15 cellular contexts compared by ENCODE assay signal in the genomic region with DNA sequence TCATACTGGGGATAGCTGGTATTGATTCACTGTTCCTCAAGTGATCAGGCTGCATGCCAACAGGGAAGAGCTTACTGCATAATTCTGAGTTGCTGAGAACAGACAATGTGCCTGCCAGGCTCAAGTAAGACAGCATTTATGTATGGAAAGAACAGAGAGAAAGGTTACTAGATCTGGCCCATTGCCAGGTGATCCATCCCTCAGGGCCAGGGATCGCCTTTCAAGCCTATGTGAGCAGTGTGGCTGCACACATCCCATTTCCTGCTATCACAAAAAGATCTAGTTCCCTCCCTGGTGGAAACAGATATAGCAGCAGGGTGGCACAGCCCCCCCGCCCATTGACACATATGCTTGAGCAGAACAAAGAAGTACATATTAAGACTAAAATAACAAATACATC.
DNase-seq lines count a peak whose midpoint lies in the region; ATAC-seq and FAIRE-seq lines count a peak whose summit lies in the region.
"Had no signal": no experiment of that assay in that cellular context is flagged by ENCODE, and none has a peak within 500 bp of the region (broad histone marks: within the 10 kb centered on the region; RNA-seq: fewer than 3 reads in every experiment).

No MANE protein-coding gene starts in this region.

- no peaks in the 10 kb centered on the region for H3K36me3 ChIP-seq in GM23248 (ENCODE audit: low read depth)
- H3K36me3 ChIP-seq: lower lobe of right lung, transverse colon had no signal

- H3K79me2 ChIP-seq in GM23248 (ENCODE audit: insufficient read depth) = no peaks in the 10 kb centered on the region

- no peaks in the 10 kb centered on the region for H3K9me2 ChIP-seq in GM23248 (ENCODE audit: insufficient read depth)

- no peaks in the 10 kb centered on the region for H3K27me3 ChIP-seq in GM23248 (replicated peaks; ENCODE audit: insufficient read depth)
- H3K27me3 ChIP-seq: transverse colon had no signal

- no peaks in the 10 kb centered on the region for H3K9me3 ChIP-seq in GM23248 (ENCODE audit: low read depth)
- H3K9me3 ChIP-seq: lower lobe of right lung, transverse colon had no signal

- H3K4me3 ChIP-seq in GM23248 = no peak overlapping the region
- H3K4me3 ChIP-seq: lower lobe of right lung, transverse colon had no signal

- ATAC-seq in GM21723 (IDR thresholded peaks at IDR 0.05; ENCODE audit: unreplicated experiment) (no peak), HG02678 (IDR thresholded peaks at IDR 0.05; ENCODE audit: unreplicated experiment) (no peak)
- ATAC-seq: activated T-cell treated with anti-CD3 and anti-CD28 coated beads, Interleukin-2, amount 50 U/mL, for 4 hours; lower lobe of right lung had no signal

- H3F3A ChIP-seq in GM23248 (ENCODE audit: insufficient read depth) = no peaks in the 10 kb centered on the region

- H2AFZ ChIP-seq in GM23248 = no peak overlapping the region

- no peak overlapping the region for H3K4me2 ChIP-seq in GM23248 (ENCODE audit: unreplicated experiment)

- no peak overlapping the region for H3K9ac ChIP-seq in GM23248

- no peak for FAIRE-seq in GM19239 (lab: Jason Lieb, UNC)
- FAIRE-seq: astrocyte, endothelial cell of umbilical vein had no signal

- DNase-seq in GM23248 (peak; percentile 2), NCI-H1105 (lab: John Stamatoyannopoulos, UW) (peak; percentile 53), SHP77 (lab: John Stamatoyannopoulos, UW) (peak; percentile 70 to 78), iris pigment epithelial cell (ENCODE audit: low read depth) (peak; percentile 5), GM19239 (ENCODE audit: insufficient read length, low spot score) (no peak), dedifferentiated amniotic fluid mesenchymal stem cell (ENCODE audit: extremely low spot score) (no peak)
- DNase-seq: activated T-cell treated with anti-CD3 and anti-CD28 coated beads, Interleukin-2, amount 50 U/mL, for 4 hours; hypothalamus; lower lobe of right lung; SIG-M5; transverse colon had no signal

- in situ Hi-C loops in GM23248 (cut with MboI) = no loop called here

- H3K4me1 ChIP-seq in GM23248 (ENCODE audit: insufficient read depth) = no peaks in the 10 kb centered on the region
- H3K4me1 ChIP-seq: lower lobe of right lung, transverse colon had no signal

- H3K27ac ChIP-seq in GM23248 = no peak overlapping the region
- H3K27ac ChIP-seq: lower lobe of right lung, transverse colon had no signal

- no peaks in the 10 kb centered on the region for H4K20me1 ChIP-seq in GM23248 (ENCODE audit: insufficient read depth)

- 18 to 21% methylated on average over 2 of the region's 2 CpGs for WGBS in GM23248 (ENCODE audit: low coverage in 1 of 2, low lambda C conversion rate in 2 of 2, missing lambda C conversion rate in 2 of 2), 2 experiments

Comparison
In these comparisons a context has a peak if more than half of its experiments do, and no peak if none do; other contexts are left out.
1. DNase-seq: peak in GM23248 (single experiment), NCI-H1105 (single experiment), SHP77 (2 of 2) and iris pigment epithelial cell (single experiment); none in GM19239 (single experiment) and dedifferentiated amniotic fluid mesenchymal stem cell (single experiment).